Comparison of ENCODE assay signal across 2 cellular contexts in the genomic region with DNA sequence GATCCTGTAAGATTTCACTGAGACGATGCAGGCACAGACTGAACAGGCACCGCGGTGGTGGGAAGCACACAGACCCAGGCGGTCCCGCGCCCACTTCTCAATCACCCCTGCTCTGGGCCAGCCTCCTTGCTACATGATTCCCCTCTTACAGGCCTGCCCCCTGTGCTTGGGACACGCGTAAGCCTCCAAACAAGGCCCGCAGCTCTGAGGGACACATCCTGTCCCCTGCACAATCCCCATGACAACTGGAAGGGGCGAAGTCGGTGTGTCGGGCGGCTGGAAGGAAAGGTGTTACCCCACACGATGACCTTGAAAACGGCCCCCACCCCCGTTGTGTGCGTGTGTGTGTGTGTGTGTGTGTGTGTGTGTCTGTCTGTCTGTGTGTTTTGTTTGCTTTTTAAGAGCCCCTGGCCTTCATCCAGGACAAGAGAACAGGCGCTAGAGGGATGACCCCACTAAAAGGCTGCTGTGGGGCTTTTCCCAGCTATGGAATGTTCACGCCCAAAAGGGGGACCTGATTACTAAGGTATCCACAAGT.
TF ChIP-seq lines count a peak whose summit lies in the region.

No MANE protein-coding gene starts in this region.

TF ChIP-seq in A549, 52 proteins besides CTCF, POLR2A, EP300 and RAD21:
- TF ChIP-seq, protein P1, sequence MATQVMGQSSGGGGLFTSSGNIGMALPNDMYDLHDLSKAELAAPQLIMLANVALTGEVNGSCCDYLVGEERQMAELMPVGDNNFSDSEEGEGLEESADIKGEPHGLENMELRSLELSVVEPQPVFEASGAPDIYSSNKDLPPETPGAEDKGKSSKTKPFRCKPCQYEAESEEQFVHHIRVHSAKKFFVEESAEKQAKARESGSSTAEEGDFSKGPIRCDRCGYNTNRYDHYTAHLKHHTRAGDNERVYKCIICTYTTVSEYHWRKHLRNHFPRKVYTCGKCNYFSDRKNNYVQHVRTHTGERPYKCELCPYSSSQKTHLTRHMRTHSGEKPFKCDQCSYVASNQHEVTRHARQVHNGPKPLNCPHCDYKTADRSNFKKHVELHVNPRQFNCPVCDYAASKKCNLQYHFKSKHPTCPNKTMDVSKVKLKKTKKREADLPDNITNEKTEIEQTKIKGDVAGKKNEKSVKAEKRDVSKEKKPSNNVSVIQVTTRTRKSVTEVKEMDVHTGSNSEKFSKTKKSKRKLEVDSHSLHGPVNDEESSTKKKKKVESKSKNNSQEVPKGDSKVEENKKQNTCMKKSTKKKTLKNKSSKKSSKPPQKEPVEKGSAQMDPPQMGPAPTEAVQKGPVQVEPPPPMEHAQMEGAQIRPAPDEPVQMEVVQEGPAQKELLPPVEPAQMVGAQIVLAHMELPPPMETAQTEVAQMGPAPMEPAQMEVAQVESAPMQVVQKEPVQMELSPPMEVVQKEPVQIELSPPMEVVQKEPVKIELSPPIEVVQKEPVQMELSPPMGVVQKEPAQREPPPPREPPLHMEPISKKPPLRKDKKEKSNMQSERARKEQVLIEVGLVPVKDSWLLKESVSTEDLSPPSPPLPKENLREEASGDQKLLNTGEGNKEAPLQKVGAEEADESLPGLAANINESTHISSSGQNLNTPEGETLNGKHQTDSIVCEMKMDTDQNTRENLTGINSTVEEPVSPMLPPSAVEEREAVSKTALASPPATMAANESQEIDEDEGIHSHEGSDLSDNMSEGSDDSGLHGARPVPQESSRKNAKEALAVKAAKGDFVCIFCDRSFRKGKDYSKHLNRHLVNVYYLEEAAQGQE (IDR thresholded peaks at IDR 0.05), result no peak
- TF ChIP-seq KDM5A (IDR thresholded peaks at IDR 0.05) (no peak), RARB (CRISPR knock-in tag; IDR thresholded peaks at IDR 0.05) (no peak), JUNB (IDR thresholded peaks at IDR 0.05) (no peak), SMC3 (IDR thresholded peaks at IDR 0.05) (no peak), POLR2AphosphoS2 (conservative IDR thresholded peaks at IDR 0.05; ENCODE audit: low read length) (no peak), HDAC2 (IDR thresholded peaks at IDR 0.05) (no peak), ZC3H11A (IDR thresholded peaks at IDR 0.05) (no peak), MAFK (IDR thresholded peaks at IDR 0.05; ENCODE audit: partially characterized antibody) (no peak), SREBF2 (IDR thresholded peaks at IDR 0.05) (no peak), CBX2 (IDR thresholded peaks at IDR 0.05; ENCODE audit: borderline replicate concordance, low read depth) (no peak), HOXB13 (CRISPR knock-in tag; IDR thresholded peaks at IDR 0.05; ENCODE audit: low read depth) (no peak), PHF8 (IDR thresholded peaks at IDR 0.05; ENCODE audit: borderline replicate concordance, low read depth) (no peak), ESRRA (IDR thresholded peaks at IDR 0.05; ENCODE audit: borderline replicate concordance, low read length) (no peak)
- TF ChIP-seq, protein P2, sequence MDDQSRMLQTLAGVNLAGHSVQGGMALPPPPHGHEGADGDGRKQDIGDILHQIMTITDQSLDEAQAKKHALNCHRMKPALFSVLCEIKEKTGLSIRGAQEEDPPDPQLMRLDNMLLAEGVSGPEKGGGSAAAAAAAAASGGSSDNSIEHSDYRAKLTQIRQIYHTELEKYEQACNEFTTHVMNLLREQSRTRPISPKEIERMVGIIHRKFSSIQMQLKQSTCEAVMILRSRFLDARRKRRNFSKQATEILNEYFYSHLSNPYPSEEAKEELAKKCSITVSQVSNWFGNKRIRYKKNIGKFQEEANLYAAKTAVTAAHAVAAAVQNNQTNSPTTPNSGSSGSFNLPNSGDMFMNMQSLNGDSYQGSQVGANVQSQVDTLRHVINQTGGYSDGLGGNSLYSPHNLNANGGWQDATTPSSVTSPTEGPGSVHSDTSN (IDR thresholded peaks at IDR 0.05), result no peak
- TF ChIP-seq, protein P3, sequence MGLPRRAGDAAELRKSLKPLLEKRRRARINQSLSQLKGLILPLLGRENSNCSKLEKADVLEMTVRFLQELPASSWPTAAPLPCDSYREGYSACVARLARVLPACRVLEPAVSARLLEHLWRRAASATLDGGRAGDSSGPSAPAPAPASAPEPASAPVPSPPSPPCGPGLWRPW (IDR thresholded peaks at IDR 0.05), result no peak

TF ChIP-seq in HEK293, 187 proteins besides CTCF, POLR2A, EP300 and RAD21 (continued from another document):
- TF ChIP-seq ZFHX2 (tag by site-specific recombination; conservative IDR thresholded peaks at IDR 0.05) (peak; percentile 58), ZNF664 (tag by site-specific recombination; IDR thresholded peaks at IDR 0.05) (no peak)
TF ChIP-seq in HEK293: peak in this region for 2.
